Comparison of ENCODE assay signal across 8 cellular contexts in genomic region chr5:141960449-141961323, GRCh38. TPM values are rescaled to one million over a fixed set of nuclear protein-coding genes. Genes with fewer than 3 reads are reported as not detected.
DNase-seq lines count a peak whose midpoint lies in the region; ATAC-seq and TF ChIP-seq lines count a peak whose summit lies in the region.

No MANE protein-coding gene starts in this region.

- no peak for TF ChIP-seq EP300 in SK-N-SH (IDR thresholded peaks at IDR 0.05; ENCODE audit: borderline replicate concordance in 1 of 2, low read depth in 1 of 2, low read length in 1 of 2)

- H3K27me3 ChIP-seq in SK-N-SH (ENCODE audit: insufficient read depth) (no peaks in the 10 kb centered on the region), aorta (ENCODE audit: control insufficient read depth in 1 of 2, insufficient read depth in 2 of 2, low read length in 1 of 2) (no peaks in the 10 kb centered on the region)

- no peak overlapping the region for H3K9ac ChIP-seq in SK-N-SH

- no peaks in the 10 kb centered on the region for H3K9me3 ChIP-seq in SK-N-SH
- no peaks in the 10 kb centered on the region for H3K9me3 ChIP-seq in aorta (ENCODE audit: control insufficient read depth, low read length)

- H3K36me3 ChIP-seq in SK-N-SH (replicated peaks in 1 of 2; ENCODE audit: control insufficient read depth in 1 of 2, insufficient read depth in 2 of 2, low read length in 1 of 2): no peaks in the 10 kb centered on the region
- no peaks in the 10 kb centered on the region for H3K36me3 ChIP-seq in aorta (ENCODE audit: control insufficient read depth in 1 of 2, insufficient read depth in 2 of 2, low read length in 1 of 2)

- peak; percentile 93 for DNase-seq in MV-4-11 (lab: John Stamatoyannopoulos, UW)
- DNase-seq in SK-N-SH: peak; percentile 87
- peak; percentile 86 for DNase-seq in activated naive CD4-positive, alpha-beta T cell treated with anti-CD3 and anti-CD28 coated beads, Interleukin-2, amount 50 U/mL, for 16 hours
- DNase-seq in Right ventricle myocardium inferior (ENCODE audit: missing footprints): peak; percentile 91
- DNase-seq in putamen (ENCODE audit: low spot score): peak; percentile 88
- DNase-seq in aorta: peak; percentile 95

- H4K20me1 ChIP-seq in SK-N-SH (ENCODE audit: insufficient read depth): no peaks in the 10 kb centered on the region

- CTCF ChIA-PET in SK-N-SH (lab: Yijun Ruan, JAX): interaction anchor here (0.7 to 9.7 kb wide), 93 partner anchors 9 to 371 kb away, joined by 3 to 325 read pairs (median 5); partner anchors contain the start of genes ARAP3, DELE1, DIAPH1 and FCHSD1

- H3F3A ChIP-seq in SK-N-SH (replicated peaks; ENCODE audit: insufficient read depth): no peaks in the 10 kb centered on the region

- H3K4me3 ChIP-seq in SK-N-SH (ENCODE audit: low read depth in 2 of 2, low read length in 1 of 2) (peak overlapping the region in 1 of 2 experiments; percentile 43; a peak in 1 of 4 replicates), aorta (ENCODE audit: low read length in 2 of 2) (no peak overlapping the region)

- no peaks in the 10 kb centered on the region for H3K9me2 ChIP-seq in SK-N-SH

- ATAC-seq in HG02588 (IDR thresholded peaks at IDR 0.05; ENCODE audit: unreplicated experiment) (peak; percentile 97), Right ventricle myocardium inferior (peak; percentile 89), aorta (ENCODE audit: low FRiP score) (peak; percentile 89)

- TF ChIP-seq CTCF in GM12873 (IDR thresholded peaks at IDR 0.05; ENCODE audit: insufficient read depth, low read depth, low read length, missing control alignments) (peak; percentile 84), SK-N-SH (IDR thresholded peaks at IDR 0.05) (peak; percentile 89)

- H3K79me2 ChIP-seq in SK-N-SH (ENCODE audit: insufficient read depth): no peaks in the 10 kb centered on the region

- H2AFZ ChIP-seq in SK-N-SH (ENCODE audit: low read depth): peak overlapping the region; percentile 98

- intact Hi-C loops in Right ventricle myocardium inferior (cut with DNase I): loop anchor here (1.0 to 2.0 kb wide), 2 partner anchors 78 to 268 kb away; no protein-coding TSS in a partner anchor
- intact Hi-C loops in aorta (cut with DNase I): loop anchor here (2.0 to 5.0 kb wide), 3 partner anchors 70 to 268 kb away; partner anchors contain the start of gene PCDH1 (in 1 of the 2)

- peak overlapping the region; percentile 55; the same call in 1 of the 2 replicates for H3K4me2 ChIP-seq in SK-N-SH

- H3K27ac ChIP-seq in SK-N-SH (ENCODE audit: low read depth in 2 of 2, low read length in 1 of 2) (no peak overlapping the region), aorta (ENCODE audit: low read depth in 1 of 2, low read length in 2 of 2) (no peak overlapping the region)

- POLR2A ChIA-PET in SK-N-SH (lab: Yijun Ruan, JAX): interaction anchor here (0.7 to 1.9 kb wide), 10 partner anchors 9 to 292 kb away, joined by 3 to 8 read pairs (median 4); partner anchors contain the start of genes DELE1 and RNF14

- WGBS in SK-N-SH (ENCODE audit: low lambda C conversion rate): 22% methylated on average over 14 of the region's 14 CpGs
- WGBS in aorta, 2 donors: 28 to 30% methylated on average over 14 of the region's 14 CpGs

- peaks cover 0 to 17% of the 10 kb centered on the region in 2 experiments; a peak in 2 of 4 replicates for H3K4me1 ChIP-seq in SK-N-SH (ENCODE audit: control insufficient read depth in 1 of 2, insufficient read depth in 2 of 2, low read depth in 1 of 2, low read length in 1 of 2)
- no peaks in the 10 kb centered on the region for H3K4me1 ChIP-seq in aorta (ENCODE audit: control insufficient read depth in 1 of 2, insufficient read depth in 2 of 2, low read length in 2 of 2)

- TF ChIP-seq RAD21 in SK-N-SH (IDR thresholded peaks at IDR 0.05; ENCODE audit: low read length): peak; percentile 90

TF ChIP-seq in SK-N-SH, 30 proteins besides CTCF, POLR2A, EP300 and RAD21:
- TF ChIP-seq RFX5 (IDR thresholded peaks at IDR 0.05; ENCODE audit: low read length): peak; percentile 29; the same call in 1 of the 2 replicates
- peak; percentile 54; the same call in 1 of the 2 replicates for TF ChIP-seq MXI1 (IDR thresholded peaks at IDR 0.05; ENCODE audit: low read depth, low read length)
- TF ChIP-seq YY1 (IDR thresholded peaks at IDR 0.05; ENCODE audit: low read depth): no peak
- no peak for TF ChIP-seq JUND (IDR thresholded peaks at IDR 0.05)
- 0 out of 2 replicates have a peak, but pooled peaks have one; percentile 54 for TF ChIP-seq RCOR1 (IDR thresholded peaks at IDR 0.05; ENCODE audit: low read length)
- TF ChIP-seq MEF2A (IDR thresholded peaks at IDR 0.05; ENCODE audit: borderline replicate concordance, low read depth): no peak
- TF ChIP-seq SMC3 (IDR thresholded peaks at IDR 0.05; ENCODE audit: low read depth, low read length): peak; percentile 95
- no peak for TF ChIP-seq TEAD4 (IDR thresholded peaks at IDR 0.05; ENCODE audit: borderline replicate concordance, insufficient read depth)
- TF ChIP-seq, protein P1, sequence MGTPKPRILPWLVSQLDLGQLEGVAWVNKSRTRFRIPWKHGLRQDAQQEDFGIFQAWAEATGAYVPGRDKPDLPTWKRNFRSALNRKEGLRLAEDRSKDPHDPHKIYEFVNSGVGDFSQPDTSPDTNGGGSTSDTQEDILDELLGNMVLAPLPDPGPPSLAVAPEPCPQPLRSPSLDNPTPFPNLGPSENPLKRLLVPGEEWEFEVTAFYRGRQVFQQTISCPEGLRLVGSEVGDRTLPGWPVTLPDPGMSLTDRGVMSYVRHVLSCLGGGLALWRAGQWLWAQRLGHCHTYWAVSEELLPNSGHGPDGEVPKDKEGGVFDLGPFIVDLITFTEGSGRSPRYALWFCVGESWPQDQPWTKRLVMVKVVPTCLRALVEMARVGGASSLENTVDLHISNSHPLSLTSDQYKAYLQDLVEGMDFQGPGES (IDR thresholded peaks at IDR 0.05; ENCODE audit: low read depth, low read length): no peak
- TF ChIP-seq RXRA (IDR thresholded peaks at IDR 0.05; ENCODE audit: borderline replicate concordance, low read depth): no peak
- TF ChIP-seq CHD2 (IDR thresholded peaks at IDR 0.05; ENCODE audit: low read length, partially characterized antibody): peak; percentile 46
- peak; percentile 73 for TF ChIP-seq ELF1 (IDR thresholded peaks at IDR 0.05)

RNA-seq across cellular contexts. Expression of gene PCDH12, which starts 2.7 kb away (rescaled TPM):
- polyA plus RNA-seq in SK-N-SH (2012; rRNA removed): 0.02 and 0.08 TPM in 2 replicates
- under 0.01 and 0.01 TPM in 2 replicates for polyA plus RNA-seq in SK-N-SH (2012; cell fraction: cytosol; rRNA removed)
- polyA plus RNA-seq in SK-N-SH (2012; cell fraction: nucleus; rRNA removed): 0.02 TPM in 2 replicates
- 10.4 TPM for total RNA-seq in Right ventricle myocardium inferior
- total RNA-seq in aorta: 10 to 100 TPM in 1 of 2 donors, 1 to 10 TPM in 1; 8.0 to 10.3 TPM
- under 1 TPM; 0.88 to 0.95 TPM for polyA plus RNA-seq in aorta

RNA-seq across cellular contexts. Expression of gene RNF14, which starts 8.2 kb away (rescaled TPM):
- polyA plus RNA-seq in SK-N-SH (2012; rRNA removed): 24.5 and 26.3 TPM in 2 replicates
- polyA plus RNA-seq in SK-N-SH (2012; cell fraction: cytosol; rRNA removed): 43.5 and 43.9 TPM in 2 replicates
- polyA plus RNA-seq in SK-N-SH (2012; cell fraction: nucleus; rRNA removed): 17.0 and 30.0 TPM in 2 replicates
- total RNA-seq in Right ventricle myocardium inferior: 98.0 TPM
- total RNA-seq in aorta: 10 to 100 TPM; 53.0 to 54.6 TPM
- 10 to 100 TPM; 44.3 to 55.0 TPM for polyA plus RNA-seq in aorta

RNA-seq across cellular contexts. Expression of gene DELE1, which starts 37.0 kb away (rescaled TPM):
- polyA plus RNA-seq in SK-N-SH (2012; rRNA removed) (60.3 and 78.8 TPM in 2 replicates), aorta (10 to 100 TPM; 25.0 to 79.6 TPM)
- polyA plus RNA-seq in SK-N-SH (2012; cell fraction: cytosol; rRNA removed): 33.5 and 40.3 TPM in 2 replicates
- polyA plus RNA-seq in SK-N-SH (2012; cell fraction: nucleus; rRNA removed): 245 and 251 TPM in 2 replicates
- total RNA-seq in Right ventricle myocardium inferior (94.4 TPM), aorta (100 to 1,000 TPM in 1 of 2 donors, 10 to 100 TPM in 1; 75.5 to 100 TPM)

RNA-seq across cellular contexts. Expression of gene GNPDA1, which starts 52.1 kb away (rescaled TPM):
- polyA plus RNA-seq in SK-N-SH (2012; rRNA removed) (23.9 and 27.4 TPM in 2 replicates), aorta (10 to 100 TPM; 13.0 to 24.0 TPM)
- polyA plus RNA-seq in SK-N-SH (2012; cell fraction: cytosol; rRNA removed): 39.1 and 47.9 TPM in 2 replicates
- polyA plus RNA-seq in SK-N-SH (2012; cell fraction: nucleus; rRNA removed): 41.6 and 42.9 TPM in 2 replicates
- total RNA-seq in Right ventricle myocardium inferior (25.2 TPM), aorta (10 to 100 TPM; 18.7 to 21.5 TPM)
